ENCODE assay signal across 9 cellular contexts in the genomic region with DNA sequence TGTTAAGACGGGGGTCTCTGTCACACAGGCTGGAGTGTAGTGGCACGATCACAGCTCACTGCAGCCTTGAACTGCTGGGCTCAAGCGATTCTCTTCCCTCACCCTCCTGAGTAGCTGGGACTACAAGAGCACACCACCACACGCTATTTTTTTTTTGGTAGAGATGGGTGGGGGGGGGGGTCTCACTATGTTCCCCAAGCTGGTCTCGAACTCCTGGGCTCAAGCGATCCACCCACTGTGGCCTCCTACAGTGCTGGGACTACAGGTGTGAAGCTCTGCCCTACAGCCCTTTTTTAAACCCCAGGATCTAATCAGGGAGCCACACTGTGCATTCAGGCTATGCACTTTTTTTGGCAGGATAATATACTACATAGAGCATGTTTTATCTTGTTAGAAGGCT. TPM values are rescaled to one million over a fixed set of nuclear protein-coding genes. Genes with fewer than 3 reads are reported as not detected.
DNase-seq lines count a peak whose midpoint lies in the region; ATAC-seq lines count a peak whose summit lies in the region.
"Had no signal": no experiment of that assay in that cellular context is flagged by ENCODE, and none has a peak within 500 bp of the region (broad histone marks: within the 10 kb centered on the region; RNA-seq: fewer than 3 reads in every experiment).

No MANE protein-coding gene starts in this region.

- H3K9ac ChIP-seq in iPS-20b (ENCODE audit: low read depth, low read length) (peak overlapping the region; percentile 86; the same call in 1 of the 2 replicates), stomach smooth muscle (ENCODE audit: low read length in 2 of 2) (peak overlapping the region in 1 of 2 donors; percentile 88)

- no peak for ATAC-seq in HG03378 (IDR thresholded peaks at IDR 0.05; ENCODE audit: unreplicated experiment)

- no peaks in the 10 kb centered on the region for H3K27me3 ChIP-seq in iPS-20b (ENCODE audit: insufficient read depth, low read length)
- H3K27me3 ChIP-seq in stomach smooth muscle (ENCODE audit: control insufficient read depth in 1 of 2, insufficient read depth in 2 of 2, low read length in 2 of 2): no peaks in the 10 kb centered on the region

- peaks cover 9% of the 10 kb centered on the region for H3K4me1 ChIP-seq in iPS-20b (ENCODE audit: insufficient read depth, low read length)
- H3K4me1 ChIP-seq in stomach smooth muscle (ENCODE audit: control insufficient read depth, insufficient read depth, low read length): peaks cover 33% of the 10 kb centered on the region

- no peaks in the 10 kb centered on the region for H3K27me3 Mint-ChIP-seq in activated CD4-positive, alpha-beta T cell treated with anti-CD3 and anti-CD28 coated beads, Interleukin-2, amount 10 ng/mL, durations not matched to agents 24 days and 14 days
- H3K27me3 Mint-ChIP-seq in activated T-helper 2 cell treated with anti-CD3 and anti-CD28 coated beads, Interferon-gamma antibody, Interleukin-2, Interleukin-4, amounts not matched to agents 10 μg/mL and 5 μg/mL and 100 μg/mL, durations not matched to agents 14 hours and 24 hours and 36 hours (ENCODE audit: low read depth): no peaks in the 10 kb centered on the region

- H3K9me3 Mint-ChIP-seq in activated CD4-positive, alpha-beta T cell treated with anti-CD3 and anti-CD28 coated beads, Interleukin-2, amount 10 ng/mL, durations not matched to agents 24 days and 14 days: peaks cover 6% of the 10 kb centered on the region
- peaks cover 7% of the 10 kb centered on the region for H3K9me3 Mint-ChIP-seq in activated T-helper 2 cell treated with anti-CD3 and anti-CD28 coated beads, Interferon-gamma antibody, Interleukin-2, Interleukin-4, amounts not matched to agents 10 μg/mL and 5 μg/mL and 100 μg/mL, durations not matched to agents 14 hours and 24 hours and 36 hours

- H3K4me3 Mint-ChIP-seq in activated CD4-positive, alpha-beta T cell treated with anti-CD3 and anti-CD28 coated beads, Interleukin-2, amount 10 ng/mL, durations not matched to agents 24 days and 14 days: peak overlapping the region; percentile 93
- H3K4me3 Mint-ChIP-seq in activated T-helper 2 cell treated with anti-CD3 and anti-CD28 coated beads, Interferon-gamma antibody, Interleukin-2, Interleukin-4, amounts not matched to agents 10 μg/mL and 5 μg/mL and 100 μg/mL, durations not matched to agents 14 hours and 24 hours and 36 hours (ENCODE audit: low read depth): peak overlapping the region; percentile 95

- peak overlapping the region; percentile 96 for H3K4me3 ChIP-seq in iPS-20b (ENCODE audit: low read length)
- peak overlapping the region; percentile 97 for H3K4me3 ChIP-seq in stomach smooth muscle (ENCODE audit: low read length in 2 of 2)

- H3K27ac Mint-ChIP-seq in activated CD4-positive, alpha-beta T cell treated with anti-CD3 and anti-CD28 coated beads, Interleukin-2, amount 10 ng/mL, durations not matched to agents 24 days and 14 days: peak overlapping the region; percentile 89
- peak overlapping the region; percentile 81 for H3K27ac Mint-ChIP-seq in activated T-helper 2 cell treated with anti-CD3 and anti-CD28 coated beads, Interferon-gamma antibody, Interleukin-2, Interleukin-4, amounts not matched to agents 10 μg/mL and 5 μg/mL and 100 μg/mL, durations not matched to agents 14 hours and 24 hours and 36 hours

- H3K9me3 ChIP-seq in iPS-20b (ENCODE audit: insufficient read depth, low read depth, low read length) (no peaks in the 10 kb centered on the region), stomach smooth muscle (ENCODE audit: control insufficient read depth in 2 of 2, low read length in 2 of 2) (no peaks in the 10 kb centered on the region)

- H3K36me3 ChIP-seq in iPS-20b (ENCODE audit: insufficient read depth, low read depth, low read length): peaks cover 28% of the 10 kb centered on the region
- no peaks in the 10 kb centered on the region for H3K36me3 ChIP-seq in stomach smooth muscle (ENCODE audit: control insufficient read depth in 2 of 2, insufficient read depth in 2 of 2, low read length in 2 of 2)

- H3K4me1 Mint-ChIP-seq in activated CD4-positive, alpha-beta T cell treated with anti-CD3 and anti-CD28 coated beads, Interleukin-2, amount 10 ng/mL, durations not matched to agents 24 days and 14 days: peaks cover 56% of the 10 kb centered on the region
- H3K4me1 Mint-ChIP-seq in activated T-helper 2 cell treated with anti-CD3 and anti-CD28 coated beads, Interferon-gamma antibody, Interleukin-2, Interleukin-4, amounts not matched to agents 10 μg/mL and 5 μg/mL and 100 μg/mL, durations not matched to agents 14 hours and 24 hours and 36 hours (ENCODE audit: low read depth): peaks cover 52% of the 10 kb centered on the region

- DNase-seq in activated CD4-positive, alpha-beta T cell treated with anti-CD3 and anti-CD28 coated beads, Interleukin-2, amount 10 ng/mL, durations not matched to agents 24 days and 14 days: no peak
- no peak for DNase-seq in activated CD4-positive, alpha-beta T cell treated with anti-CD3 and anti-CD28 coated beads, Interleukin-2, amount 50 U/mL, for 48 hours
- no peak for DNase-seq in activated T-helper 2 cell treated with anti-CD3 and anti-CD28 coated beads, Interferon-gamma antibody, Interleukin-2, Interleukin-4, amounts not matched to agents 10 μg/mL and 5 μg/mL and 100 μg/mL, durations not matched to agents 14 hours and 24 hours and 36 hours (ENCODE audit: low spot score)
- DNase-seq in OCI-M2 (lab: John Stamatoyannopoulos, UW; ENCODE audit: unreplicated experiment) (no peak), NOMO-1 treated with dmso at 0.1 percent for 144 hours (lab: John Stamatoyannopoulos, UW; ENCODE audit: unreplicated experiment) (no peak)
- DNase-seq: NCI-H2029 treated with DMSO at 0.1 percent for 48 hours had no signal

- intact Hi-C loops in activated CD4-positive, alpha-beta T cell treated with anti-CD3 and anti-CD28 coated beads, Interleukin-2, amount 10 ng/mL, durations not matched to agents 24 days and 14 days (cut with micrococcal nuclease): loop anchor here (10.0 kb wide), 1 partner anchor 335 kb away; no protein-coding TSS in a partner anchor
- intact Hi-C loops in activated T-helper 2 cell treated with anti-CD3 and anti-CD28 coated beads, Interferon-gamma antibody, Interleukin-2, Interleukin-4, amounts not matched to agents 10 μg/mL and 5 μg/mL and 100 μg/mL, durations not matched to agents 14 hours and 24 hours and 36 hours (cut with micrococcal nuclease): no loop called here

- peaks cover 46% of the 10 kb centered on the region for H3K36me3 Mint-ChIP-seq in activated CD4-positive, alpha-beta T cell treated with anti-CD3 and anti-CD28 coated beads, Interleukin-2, amount 10 ng/mL, durations not matched to agents 24 days and 14 days (ENCODE audit: low read depth)
- peaks cover 41% of the 10 kb centered on the region for H3K36me3 Mint-ChIP-seq in activated T-helper 2 cell treated with anti-CD3 and anti-CD28 coated beads, Interferon-gamma antibody, Interleukin-2, Interleukin-4, amounts not matched to agents 10 μg/mL and 5 μg/mL and 100 μg/mL, durations not matched to agents 14 hours and 24 hours and 36 hours (ENCODE audit: low read depth)

- no peak overlapping the region for H3K27ac ChIP-seq in iPS-20b (ENCODE audit: low read length)
- peak overlapping the region; percentile 55 for H3K27ac ChIP-seq in stomach smooth muscle (ENCODE audit: low read length)

RNA-seq across cellular contexts. Expression of a gene that starts 1.4 kb away (rescaled TPM):
- total RNA-seq in activated CD4-positive, alpha-beta T cell treated with anti-CD3 and anti-CD28 coated beads, Interleukin-2, amount 10 ng/mL, durations not matched to agents 24 days and 14 days: 112 and 116 TPM in 2 replicates
- total RNA-seq in activated T-helper 2 cell treated with anti-CD3 and anti-CD28 coated beads, Interferon-gamma antibody, Interleukin-2, Interleukin-4, amounts not matched to agents 10 μg/mL and 5 μg/mL and 100 μg/mL, durations not matched to agents 14 hours and 24 hours and 36 hours: 129 and 136 TPM in 2 replicates

RNA-seq across cellular contexts. Expression of a gene that starts 3.4 kb away (rescaled TPM):
- total RNA-seq in activated CD4-positive, alpha-beta T cell treated with anti-CD3 and anti-CD28 coated beads, Interleukin-2, amount 10 ng/mL, durations not matched to agents 24 days and 14 days: 101 and 109 TPM in 2 replicates
- 114 and 117 TPM in 2 replicates for total RNA-seq in activated T-helper 2 cell treated with anti-CD3 and anti-CD28 coated beads, Interferon-gamma antibody, Interleukin-2, Interleukin-4, amounts not matched to agents 10 μg/mL and 5 μg/mL and 100 μg/mL, durations not matched to agents 14 hours and 24 hours and 36 hours
